14 cellular contexts compared by ENCODE assay signal in the genomic region with DNA sequence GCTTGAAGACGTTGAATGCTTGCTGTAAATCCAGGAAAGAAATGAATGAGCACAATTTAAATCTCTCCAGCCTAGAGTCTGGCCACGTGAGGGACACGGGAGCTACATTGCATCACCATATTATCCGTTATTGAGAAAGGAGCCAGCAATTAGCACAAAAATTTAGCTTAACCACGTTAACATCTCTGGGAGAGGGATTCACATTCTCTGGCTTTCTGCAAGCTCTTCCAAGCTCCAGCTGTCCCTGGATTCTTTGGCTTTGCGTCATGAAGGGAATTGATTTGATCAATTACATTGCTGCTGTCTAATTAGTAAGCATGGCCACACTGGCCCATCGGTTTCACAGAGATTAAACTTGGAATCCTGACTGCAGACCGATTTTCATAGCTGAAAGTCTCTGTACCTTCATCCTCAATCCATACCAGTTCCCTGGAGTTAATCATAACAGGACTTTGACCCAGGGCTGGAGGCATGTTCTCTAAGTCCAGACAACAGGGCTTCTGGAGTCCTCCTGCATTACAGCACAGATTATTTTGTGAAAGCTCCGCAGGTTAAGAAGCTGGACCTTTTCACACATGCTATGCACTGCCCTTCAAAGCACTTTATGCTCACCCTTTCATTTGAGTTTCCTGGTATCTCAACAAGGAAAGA. TPM values are rescaled to one million over a fixed set of nuclear protein-coding genes. Genes with fewer than 3 reads are reported as not detected.
DNase-seq lines count a peak whose midpoint lies in the region; ATAC-seq and FAIRE-seq lines count a peak whose summit lies in the region.
"Had no signal": no experiment of that assay in that cellular context is flagged by ENCODE, and none has a peak within 500 bp of the region (broad histone marks: within the 10 kb centered on the region; RNA-seq: fewer than 3 reads in every experiment).

No MANE protein-coding gene starts in this region.

- FAIRE-seq in RCC 7860 (lab: Jason Lieb, UNC), result no peak

- DNase-seq in NCI-H82 (lab: John Stamatoyannopoulos, UW) (peak; percentile 38), NCI-H82 treated with DMSO at 0.1 percent for 48 hours (lab: John Stamatoyannopoulos, UW; ENCODE audit: unreplicated experiment) (no peak), RCC 7860 (ENCODE audit: low spot score) (peak; percentile 16), fibroblast of peridontal ligament (ENCODE audit: extremely low read depth) (peak; percentile 95), renal cortical epithelial cell (ENCODE audit: low read depth) (peak; percentile 74), GM19238 (ENCODE audit: insufficient read length, low spot score) (no peak), NCI-H1092 treated with DMSO at 0.1 percent for 48 hours (lab: John Stamatoyannopoulos, UW) (no peak)
- DNase-seq: 8988T; activated CD4-positive, CD25-positive, alpha-beta regulatory T cell treated with anti-CD3 and anti-CD28 coated beads, Interleukin-2, amount 50 U/mL, for 72 hours; COR-L47; H9; lower lobe of right lung; spleen had no signal

- ATAC-seq in HG02885 (IDR thresholded peaks at IDR 0.05; ENCODE audit: poor library complexity, unreplicated experiment), result no peak
- ATAC-seq: lower lobe of right lung had no signal

RNA-seq across cellular contexts. Expression of gene ADRA1B, which starts 31.6 kb away (rescaled TPM):
- 1.6 and 5.4 TPM in 2 replicates for total RNA-seq in renal cortical epithelial cell
- total RNA-seq: H9 had no signal

Comparison
In these comparisons a context has a peak if more than half of its experiments do, and no peak if none do; other contexts are left out.
1. DNase-seq: peak in NCI-H82 (single experiment), RCC 7860 (single experiment), fibroblast of peridontal ligament (single experiment) and renal cortical epithelial cell (single experiment); none in NCI-H82 treated with DMSO at 0.1 percent for 48 hours (single experiment), GM19238 (single experiment) and NCI-H1092 treated with DMSO at 0.1 percent for 48 hours (single experiment).